In the genomic region with DNA sequence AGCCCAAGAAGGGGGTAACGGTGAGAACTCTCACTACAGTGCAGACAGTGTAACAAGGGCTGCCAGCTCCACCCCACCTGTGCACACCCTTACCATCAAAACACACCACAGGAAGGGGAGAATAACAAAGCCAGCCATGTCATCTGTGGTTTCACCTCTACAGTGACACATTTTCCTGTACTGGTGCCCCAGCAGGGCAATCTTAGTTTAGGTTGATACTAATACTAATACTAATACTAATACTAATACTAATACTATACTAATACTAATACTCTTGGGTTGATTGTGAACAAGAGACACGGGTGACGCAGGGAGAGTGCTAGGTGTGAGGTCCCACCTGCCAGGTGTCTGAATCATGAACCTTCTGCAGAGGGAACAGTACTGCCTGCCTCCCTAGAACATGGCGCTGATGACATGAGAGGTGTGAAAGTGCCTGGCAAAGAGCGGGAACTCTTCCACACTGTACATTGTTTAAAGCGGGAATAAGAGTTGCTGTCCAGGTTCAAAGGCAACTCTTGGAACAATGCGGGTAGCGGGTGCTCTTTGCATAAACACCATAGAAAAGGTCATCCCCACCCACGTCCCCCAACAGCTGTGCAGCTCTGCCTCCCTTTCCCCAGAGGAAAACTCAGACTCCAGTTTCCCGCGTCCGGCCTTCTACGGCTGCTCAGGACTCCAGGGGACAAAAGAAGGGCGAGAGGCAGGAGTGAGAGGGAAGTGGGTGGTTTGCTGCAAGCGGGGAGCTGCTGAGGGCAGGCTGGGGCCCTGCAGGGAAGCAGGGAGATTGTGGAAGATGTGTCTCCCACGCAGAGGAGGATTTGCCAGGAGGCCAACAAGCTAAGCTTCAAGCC, we compare ENCODE assay signal across 9 cellular contexts. TPM values are rescaled to one million over a fixed set of nuclear protein-coding genes. Genes with fewer than 3 reads are reported as not detected.
DNase-seq lines count a peak whose midpoint lies in the region; ATAC-seq and TF ChIP-seq lines count a peak whose summit lies in the region.
"Had no signal": no experiment of that assay in that cellular context is flagged by ENCODE, and none has a peak within 500 bp of the region (broad histone marks: within the 10 kb centered on the region; RNA-seq: fewer than 3 reads in every experiment).

No MANE protein-coding gene starts in this region.

- no peaks in the 10 kb centered on the region for H3K4me1 ChIP-seq in BE2C

- H3K9me3 ChIP-seq in BE2C = no peaks in the 10 kb centered on the region

- H3K36me3 Mint-ChIP-seq in activated naive CD4-positive, alpha-beta T cell treated with anti-CD3 and anti-CD28 coated beads, Interleukin-2, amount 50 U/mL, for 72 hours = no peaks in the 10 kb centered on the region

- H3K27ac Mint-ChIP-seq in activated naive CD4-positive, alpha-beta T cell treated with anti-CD3 and anti-CD28 coated beads, Interleukin-2, amount 50 U/mL, for 72 hours = peak overlapping the region in 1 of 2 donors; percentile 92

- TF ChIP-seq CTCF in BE2C (IDR thresholded peaks at IDR 0.05; ENCODE audit: low read depth, low read length) = no peak

- H3K4me3 ChIP-seq in BE2C (ENCODE audit: low read depth, low read length) = no peak overlapping the region

- H3K36me3 ChIP-seq in BE2C = no peaks in the 10 kb centered on the region

- H3K9me3 Mint-ChIP-seq in activated naive CD4-positive, alpha-beta T cell treated with anti-CD3 and anti-CD28 coated beads, Interleukin-2, amount 50 U/mL, for 72 hours = no peaks in the 10 kb centered on the region

- peak; percentile 76 for DNase-seq in T-helper 22 cell (ENCODE audit: low read depth)
- DNase-seq in activated naive CD4-positive, alpha-beta T cell treated with anti-CD3 and anti-CD28 coated beads, Interleukin-2, amount 50 U/mL, for 72 hours (ENCODE audit: low spot score in 2 of 2) = peak in 1 of 2 donors; percentile 54
- peak; percentile 69 for DNase-seq in stimulated activated CD4-positive, alpha-beta T cell treated with anti-CD3 and anti-CD28 coated beads, Interleukin-4, amount 100 ng/mL, for 24 hours
- DNase-seq in hypothalamus (lab: John Stamatoyannopoulos, UW) = no peak
- DNase-seq in BE2C = no peak

- peak; percentile 62 for ATAC-seq in GM18861 (IDR thresholded peaks at IDR 0.05; ENCODE audit: unreplicated experiment)
- ATAC-seq in activated naive CD4-positive, alpha-beta T cell treated with anti-CD3 and anti-CD28 coated beads, Interleukin-2, amount 50 U/mL, for 72 hours = peak; percentile 85 to 87
- ATAC-seq in GM21737 (IDR thresholded peaks at IDR 0.05; ENCODE audit: unreplicated experiment) = no peak
- ATAC-seq in HG03097 (IDR thresholded peaks at IDR 0.05; ENCODE audit: low FRiP score, unreplicated experiment) = no peak

- H3K27me3 ChIP-seq in BE2C = peaks cover 2% of the 10 kb centered on the region; the same call in 1 of the 2 replicates

RNA-seq across cellular contexts. Expression of gene TMPRSS4, which starts 25.0 kb away (rescaled TPM):
- total RNA-seq in activated naive CD4-positive, alpha-beta T cell treated with anti-CD3 and anti-CD28 coated beads, Interleukin-2, amount 50 U/mL, for 72 hours = not detected
- polyA plus RNA-seq in BE2C (2012; ENCODE audit: insufficient read depth, insufficient read length, low read depth) = not detected
- total RNA-seq: endothelial cell of umbilical vein had no signal
- polyA plus RNA-seq: endothelial cell of umbilical vein had no signal

RNA-seq across cellular contexts. Expression of gene SMIM35, which starts 34.9 kb away (rescaled TPM):
- total RNA-seq in activated naive CD4-positive, alpha-beta T cell treated with anti-CD3 and anti-CD28 coated beads, Interleukin-2, amount 50 U/mL, for 72 hours = not detected
- not detected for polyA plus RNA-seq in BE2C (2012; ENCODE audit: insufficient read depth, insufficient read length, low read depth)
- total RNA-seq: endothelial cell of umbilical vein had no signal
- polyA plus RNA-seq: endothelial cell of umbilical vein had no signal

Comparison
In these comparisons a context has a peak if more than half of its experiments do, and no peak if none do; other contexts are left out.
1. ATAC-seq: peak in GM18861 (single experiment) and activated naive CD4-positive, alpha-beta T cell treated with anti-CD3 and anti-CD28 coated beads, Interleukin-2, amount 50 U/mL, for 72 hours (2 of 2); none in GM21737 (single experiment) and HG03097 (single experiment).
2. DNase-seq: peak in T-helper 22 cell (single experiment) and stimulated activated CD4-positive, alpha-beta T cell treated with anti-CD3 and anti-CD28 coated beads, Interleukin-4, amount 100 ng/mL, for 24 hours (single experiment); none in hypothalamus (0 of 51) and BE2C (single experiment).